8 cellular contexts compared by ENCODE assay signal in the genomic region with DNA sequence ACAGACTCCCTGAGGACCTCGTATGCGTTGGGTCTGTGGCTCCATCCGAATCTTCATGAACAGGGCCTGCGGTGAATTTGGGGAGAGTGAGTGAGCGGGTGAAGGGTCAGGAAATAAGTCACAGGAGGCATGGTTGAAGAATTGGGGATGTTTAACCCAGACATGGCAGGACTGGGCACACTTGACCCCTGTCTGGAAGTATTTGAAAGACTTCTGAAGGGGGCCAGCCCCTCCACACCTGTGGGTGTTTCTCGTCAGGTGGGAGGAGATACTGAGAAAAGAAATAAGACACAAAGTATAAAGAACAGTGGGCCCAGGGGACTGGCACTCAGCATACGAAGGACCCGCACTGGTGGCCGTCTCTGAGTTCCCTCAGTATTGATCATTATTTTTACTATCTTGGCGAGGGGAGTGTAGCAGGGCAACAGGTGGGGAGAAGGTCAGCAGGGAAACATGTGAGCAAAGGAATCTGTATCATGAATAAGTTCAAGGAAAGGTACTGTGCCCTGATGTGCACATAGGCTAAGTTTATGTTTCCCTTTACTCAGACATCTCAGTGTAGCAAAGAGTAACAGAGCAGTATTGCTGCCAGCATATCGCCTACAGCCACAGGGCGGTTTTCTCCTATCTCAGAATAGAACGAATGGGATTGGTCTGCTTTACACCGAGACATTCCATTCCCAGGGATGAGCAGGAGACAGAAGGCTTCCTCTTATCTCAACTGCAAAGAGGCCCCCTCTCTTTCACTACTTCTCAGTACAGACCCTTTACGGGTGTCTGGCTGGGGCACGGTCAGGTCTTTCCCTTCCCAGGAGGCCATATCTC. TPM values are rescaled to one million over a fixed set of nuclear protein-coding genes. Genes with fewer than 3 reads are reported as not detected.
DNase-seq lines count a peak whose midpoint lies in the region; ATAC-seq lines count a peak whose summit lies in the region.

No MANE protein-coding gene starts in this region.

- H3K36me3 Mint-ChIP-seq in IgD-negative memory B cell, result no peaks in the 10 kb centered on the region
- peaks cover 30% of the 10 kb centered on the region for H3K36me3 Mint-ChIP-seq in central memory CD8-positive, alpha-beta T cell (ENCODE audit: insufficient read depth)
- H3K36me3 Mint-ChIP-seq in naive thymus-derived CD4-positive, alpha-beta T cell, result peaks cover 0 to 20% (median 5%) of the 10 kb centered on the region in 5 donors

- no peak for ATAC-seq in central memory CD8-positive, alpha-beta T cell (replicated peaks; ENCODE audit: extremely low read depth, poor library complexity, severe bottlenecking)
- ATAC-seq in naive thymus-derived CD4-positive, alpha-beta T cell, result no peak

- peaks cover 32% of the 10 kb centered on the region for H3K36me3 ChIP-seq in BLaER1
- H3K36me3 ChIP-seq in naive thymus-derived CD4-positive, alpha-beta T cell (ENCODE audit: control insufficient read depth in 2 of 3, insufficient read depth in 3 of 3, low read length in 3 of 3), result peaks cover 0 to 16% (median 0%) of the 10 kb centered on the region in 3 experiments

- H3K4me2 ChIP-seq in BLaER1, result peak overlapping the region; percentile 95

- no peaks in the 10 kb centered on the region for H3K27me3 Mint-ChIP-seq in IgD-negative memory B cell
- no peaks in the 10 kb centered on the region for H3K27me3 Mint-ChIP-seq in central memory CD8-positive, alpha-beta T cell
- H3K27me3 Mint-ChIP-seq in naive thymus-derived CD4-positive, alpha-beta T cell, result no peaks in the 10 kb centered on the region

- intact Hi-C loops in naive thymus-derived CD4-positive, alpha-beta T cell (cut with micrococcal nuclease), result loop anchor here (1.0 to 10.0 kb wide), 6 partner anchors 9 to 352 kb away; partner anchors contain the start of genes FBH1 (in 1 of the 2), GDI2 (in 1 of the 2), IL15RA (in 1 of the 2) and RBM17 (in 1 of the 2)

- peak overlapping the region; percentile 77 for H3K4me3 ChIP-seq in BLaER1
- peak overlapping the region; percentile 81 for H3K4me3 ChIP-seq in naive thymus-derived CD4-positive, alpha-beta T cell (ENCODE audit: low read length)

- peaks cover 61% of the 10 kb centered on the region for H4K20me1 ChIP-seq in BLaER1

- peak overlapping the region; percentile 91 to 98 (median 95) for H3K4me3 Mint-ChIP-seq in IgD-negative memory B cell
- peak overlapping the region; percentile 76 for H3K4me3 Mint-ChIP-seq in central memory CD8-positive, alpha-beta T cell
- peak overlapping the region; percentile 85 to 95 (median 92) for H3K4me3 Mint-ChIP-seq in naive thymus-derived CD4-positive, alpha-beta T cell

- no peaks in the 10 kb centered on the region for H3K27me3 ChIP-seq in BLaER1
- no peaks in the 10 kb centered on the region for H3K27me3 ChIP-seq in naive thymus-derived CD4-positive, alpha-beta T cell (ENCODE audit: control insufficient read depth in 2 of 2, insufficient read depth in 2 of 2, low read length in 2 of 2)

- POLR2A ChIA-PET in naive thymus-derived CD4-positive, alpha-beta T cell (lab: Charles Lee), result interaction anchor here (0.9 to 3.7 kb wide), 9 partner anchors 9 to 275 kb away, joined by 3 to 32 read pairs (median 8); partner anchors contain the start of genes ANKRD16, FBH1 and PFKFB3

- no peak for DNase-seq in central memory CD8-positive, alpha-beta T cell (ENCODE audit: low spot score in 2 of 2)
- DNase-seq in naive thymus-derived CD4-positive, alpha-beta T cell, result peak in 1 of 9 donors; percentile 16
- no peak for DNase-seq in NCI-H146 (lab: John Stamatoyannopoulos, UW)
- DNase-seq in NOMO-1 treated with dmso at 0.1 percent for 144 hours (lab: John Stamatoyannopoulos, UW; ENCODE audit: unreplicated experiment), result no peak
- no peak for DNase-seq in GM19238 (ENCODE audit: insufficient read length, low spot score)
- DNase-seq in GM03348 (ENCODE audit: low spot score), result no peak

- H3K9me3 ChIP-seq in BLaER1, result no peaks in the 10 kb centered on the region
- no peaks in the 10 kb centered on the region for H3K9me3 ChIP-seq in naive thymus-derived CD4-positive, alpha-beta T cell (ENCODE audit: control insufficient read depth in 2 of 3, low read length in 3 of 3)

- peaks cover 55% of the 10 kb centered on the region for H3K4me1 ChIP-seq in BLaER1
- peaks cover 25 to 38% of the 10 kb centered on the region in 2 donors for H3K4me1 ChIP-seq in naive thymus-derived CD4-positive, alpha-beta T cell (ENCODE audit: control insufficient read depth in 2 of 2, insufficient read depth in 2 of 2, low read length in 2 of 2)

- no peaks in the 10 kb centered on the region for H3K9me3 Mint-ChIP-seq in IgD-negative memory B cell
- no peaks in the 10 kb centered on the region for H3K9me3 Mint-ChIP-seq in central memory CD8-positive, alpha-beta T cell
- no peaks in the 10 kb centered on the region for H3K9me3 Mint-ChIP-seq in naive thymus-derived CD4-positive, alpha-beta T cell

- H3K9ac ChIP-seq in BLaER1, result peak overlapping the region; percentile 91

- peaks cover 26 to 37% (median 34%) of the 10 kb centered on the region in 3 donors for H3K4me1 Mint-ChIP-seq in IgD-negative memory B cell
- H3K4me1 Mint-ChIP-seq in central memory CD8-positive, alpha-beta T cell, result peaks cover 44% of the 10 kb centered on the region
- peaks cover 39 to 68% (median 63%) of the 10 kb centered on the region in 7 donors for H3K4me1 Mint-ChIP-seq in naive thymus-derived CD4-positive, alpha-beta T cell

- peak overlapping the region; percentile 96 for H3K27ac ChIP-seq in BLaER1
- peak overlapping the region; percentile 95 for H3K27ac ChIP-seq in naive thymus-derived CD4-positive, alpha-beta T cell (ENCODE audit: low read depth, low read length)

- H3K27ac Mint-ChIP-seq in IgD-negative memory B cell, result peak overlapping the region; percentile 96 to 99 (median 99)
- H3K27ac Mint-ChIP-seq in central memory CD8-positive, alpha-beta T cell (ENCODE audit: low read depth), result peak overlapping the region; percentile 92
- H3K27ac Mint-ChIP-seq in naive thymus-derived CD4-positive, alpha-beta T cell, result peak overlapping the region; percentile 91 to 99 (median 97)

- CTCF ChIA-PET in naive thymus-derived CD4-positive, alpha-beta T cell (lab: Charles Lee), result interaction anchor here (1.0 to 1.6 kb wide), 4 partner anchors 9 to 73 kb away, joined by 3 to 12 read pairs (median 3); no protein-coding TSS in a partner anchor

RNA-seq across cellular contexts. Expression of gene PFKFB3, which starts 38.2 kb away (rescaled TPM):
- 7.0 TPM for polyA plus RNA-seq in IgD-negative memory B cell
- total RNA-seq in naive thymus-derived CD4-positive, alpha-beta T cell, result 100 to 1,000 TPM in 1 of 5 experiments, 10 to 100 TPM in 4; 65.9 to 129 (median 80.5) TPM
- 10 to 100 TPM in 1 of 2 donors, 1 to 10 TPM in 1; 2.3 to 13.0 TPM for polyA plus RNA-seq in naive thymus-derived CD4-positive, alpha-beta T cell
